In the genomic region with DNA sequence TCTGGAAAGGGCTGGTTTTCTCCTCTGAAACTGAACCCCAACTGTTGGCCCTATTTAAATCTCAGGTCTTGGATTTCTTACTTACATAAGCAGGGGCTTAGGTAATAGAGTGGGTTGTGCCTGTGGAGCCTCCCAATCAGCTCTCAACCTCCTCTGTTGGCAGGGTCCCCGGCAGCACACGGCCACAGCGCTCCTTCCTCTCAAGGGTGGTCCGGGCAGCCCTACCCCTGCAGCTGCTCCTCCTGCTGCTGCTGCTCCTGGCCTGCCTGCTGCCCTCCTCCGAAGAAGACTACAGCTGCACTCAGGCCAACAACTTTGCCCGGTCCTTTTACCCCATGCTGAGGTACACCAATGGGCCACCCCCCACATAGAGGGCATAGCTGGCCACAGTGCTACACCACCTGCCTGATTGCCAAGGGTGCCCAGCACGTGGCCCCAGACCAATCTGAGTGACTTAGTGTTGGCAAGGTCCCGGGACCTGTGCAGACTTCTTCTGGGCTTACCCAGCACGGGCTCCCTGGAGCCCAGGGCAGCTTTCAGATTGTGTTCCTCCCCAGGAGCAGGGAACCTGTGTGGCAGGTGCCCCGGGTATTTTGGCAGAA, we compare ENCODE assay signal across 20 cellular contexts.
"Had no signal": no experiment of that assay in that cellular context is flagged by ENCODE, and none has a peak within 500 bp of the region (broad histone marks: within the 10 kb centered on the region; RNA-seq: fewer than 3 reads in every experiment).

No MANE protein-coding gene starts in this region.

- H3K9me3 ChIP-seq: esophagus squamous epithelium, gastroesophageal sphincter, left lung, sigmoid colon, thoracic aorta had no signal

- H3K27ac Mint-ChIP-seq: activated naive CD4-positive, alpha-beta T cell treated with anti-CD3 and anti-CD28 coated beads, Interleukin-2, amount 50 U/mL, for 72 hours; endodermal cell; type B pancreatic cell; WTC11 had no signal

- H3K4me3 ChIP-seq: coronary artery, esophagus squamous epithelium, gastroesophageal sphincter, left lung, sigmoid colon, thoracic aorta had no signal

- ATAC-seq: activated naive CD4-positive, alpha-beta T cell treated with anti-CD3 and anti-CD28 coated beads, Interleukin-2, amount 50 U/mL, for 72 hours; gastroesophageal sphincter; left lung; WTC11 had no signal

- H3K27ac ChIP-seq: coronary artery, esophagus squamous epithelium, gastroesophageal sphincter, left lung, sigmoid colon, thoracic aorta had no signal

- H3K4me1 ChIP-seq: esophagus squamous epithelium, gastroesophageal sphincter, left lung had no signal

- H3K4me1 Mint-ChIP-seq: endodermal cell, WTC11 had no signal

- H3K27me3 ChIP-seq: esophagus squamous epithelium, gastroesophageal sphincter, left lung, sigmoid colon had no signal

- H3K36me3 Mint-ChIP-seq: activated naive CD4-positive, alpha-beta T cell treated with anti-CD3 and anti-CD28 coated beads, Interleukin-2, amount 50 U/mL, for 72 hours had no signal

- H3K4me3 Mint-ChIP-seq: endodermal cell, type B pancreatic cell, WTC11 had no signal

- DNase-seq: activated T-cell treated with anti-CD3 and anti-CD28 coated beads, Interleukin-2, amount 50 U/mL, for 1 hour; cerebellar nuclear complex; endodermal cell; esophagus squamous epithelium; head of caudate nucleus; kidney; left lung; mammary epithelial cell; midbrain; posterior cingulate gyrus; sigmoid colon; stimulated activated CD4-positive, alpha-beta T cell treated with anti-CD3 and anti-CD28 coated beads, Interleukin-4, amount 100 ng/mL, for 1 hour; stimulated activated naive CD4-positive, alpha-beta T cell treated with Interleukin-2 at 50 U/mL for 16 hours; T1000 had no signal

- H3K9me3 Mint-ChIP-seq: activated naive CD4-positive, alpha-beta T cell treated with anti-CD3 and anti-CD28 coated beads, Interleukin-2, amount 50 U/mL, for 72 hours; endodermal cell; type B pancreatic cell; WTC11 had no signal

- H3K27me3 Mint-ChIP-seq: type B pancreatic cell had no signal
